Comparison of ENCODE assay signal across 32 cellular contexts in the genomic region with DNA sequence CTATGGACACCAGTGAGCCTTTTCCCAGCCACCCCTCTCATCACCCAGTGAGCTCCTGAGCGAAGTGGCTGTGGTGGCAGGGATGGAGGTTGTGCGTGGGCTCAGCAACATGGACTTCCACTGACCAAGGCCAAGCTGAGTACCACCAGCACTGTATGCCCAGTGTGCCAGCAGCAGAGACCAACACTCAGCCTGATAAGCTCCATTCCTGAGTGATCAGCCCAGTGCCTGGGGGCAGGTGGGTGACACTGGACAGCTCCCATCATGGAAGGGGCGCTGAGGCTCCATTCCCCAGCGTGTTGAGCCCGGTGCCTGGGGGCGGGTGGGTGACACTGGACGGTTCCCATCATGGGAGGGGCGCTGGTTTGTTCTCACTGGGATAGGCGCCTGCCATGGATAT. TPM values are rescaled to one million over a fixed set of nuclear protein-coding genes. Genes with fewer than 3 reads are reported as not detected.
"Had no signal": no experiment of that assay in that cellular context is flagged by ENCODE, and none has a peak within 500 bp of the region (broad histone marks: within the 10 kb centered on the region; RNA-seq: fewer than 3 reads in every experiment).

No MANE protein-coding gene starts in this region.

- H3K27ac ChIP-seq: ascending aorta, WERI-Rb-1 had no signal

- H3K27me3 Mint-ChIP-seq: activated naive CD8-positive, alpha-beta T cell treated with anti-CD3 and anti-CD28 coated beads for 36 hours; activated T-helper 17 cell treated with anti-CD3 and anti-CD28 coated beads, Interleukin-2, amount 50 U/mL, for 72 hours had no signal

- H3K27ac Mint-ChIP-seq: activated CD4-positive, alpha-beta memory T cell treated with anti-CD3 and anti-CD28 coated beads, Interleukin-2, amount 10 ng/mL, durations not matched to agents 7 days and 5 days; activated naive CD8-positive, alpha-beta T cell treated with anti-CD3 and anti-CD28 coated beads for 36 hours; activated T-cell treated with anti-CD3 and anti-CD28 coated beads, Interleukin-2, amount 50 U/mL, for 72 hours; activated T-helper 17 cell treated with anti-CD3 and anti-CD28 coated beads, Interleukin-2, amount 50 U/mL, for 72 hours had no signal

- H3K27me3 ChIP-seq: ascending aorta, MG63 had no signal

- H3K4me3 ChIP-seq: ascending aorta, MG63 had no signal

- H3K36me3 Mint-ChIP-seq: activated naive CD8-positive, alpha-beta T cell treated with anti-CD3 and anti-CD28 coated beads for 36 hours had no signal

- ATAC-seq: activated T-cell treated with anti-CD3 and anti-CD28 coated beads, Interleukin-2, amount 50 U/mL, for 72 hours; activated T-helper 17 cell treated with anti-CD3 and anti-CD28 coated beads, Interleukin-2, amount 50 U/mL, for 72 hours; Panc1; SK-N-SH treated with all-trans-retinoic acid at 6 μM for 48 hours had no signal

- H3K9me3 Mint-ChIP-seq: activated CD4-positive, alpha-beta memory T cell treated with anti-CD3 and anti-CD28 coated beads, Interleukin-2, amount 10 ng/mL, durations not matched to agents 7 days and 5 days; activated naive CD8-positive, alpha-beta T cell treated with anti-CD3 and anti-CD28 coated beads for 36 hours; activated T-cell treated with anti-CD3 and anti-CD28 coated beads, Interleukin-2, amount 50 U/mL, for 72 hours; activated T-helper 17 cell treated with anti-CD3 and anti-CD28 coated beads, Interleukin-2, amount 50 U/mL, for 72 hours had no signal

- DNase-seq: activated CD4-positive, alpha-beta memory T cell treated with anti-CD3 and anti-CD28 coated beads, Interleukin-2, amount 10 ng/mL, durations not matched to agents 7 days and 5 days; activated CD4-positive, alpha-beta T cell treated with anti-CD3 and anti-CD28 coated beads for 1 hour; activated CD4-positive, alpha-beta T cell treated with anti-CD3 and anti-CD28 coated beads for 48 hours; activated CD4-positive, CD25-positive, alpha-beta regulatory T cell; activated effector memory CD4-positive, alpha-beta T cell treated with anti-CD3 and anti-CD28 coated beads, Interleukin-2, amount 50 U/mL, for 16 hours; activated naive CD4-positive, alpha-beta T cell; activated naive CD4-positive, alpha-beta T cell treated with anti-CD3 and anti-CD28 coated beads, Interleukin-2, amount 50 U/mL, for 16 hours; activated naive CD8-positive, alpha-beta T cell treated with anti-CD3 and anti-CD28 coated beads for 36 hours; activated T-cell treated with anti-CD3 and anti-CD28 coated beads, Interleukin-2, amount 50 U/mL, for 1 hour; activated T-cell treated with anti-CD3 and anti-CD28 coated beads, Interleukin-2, amount 50 U/mL, for 72 hours; amniotic stem cell; Kasumi-1; KG1; MG63; NCI-H1092; NCI-H1436 treated with DMSO at 0.1 percent for 48 hours; NCI-H1694 treated with DMSO at 0.1 percent for 48 hours; NCI-H2029; NCI-H345; NCI-H524 treated with DMSO at 0.1 percent for 48 hours; SHP77; SW 1271; T-helper 1 cell; T-helper 2 cell; T-helper 9 cell; WERI-Rb-1 had no signal

- H3K4me3 Mint-ChIP-seq: activated CD4-positive, alpha-beta memory T cell treated with anti-CD3 and anti-CD28 coated beads, Interleukin-2, amount 10 ng/mL, durations not matched to agents 7 days and 5 days; activated naive CD8-positive, alpha-beta T cell treated with anti-CD3 and anti-CD28 coated beads for 36 hours; activated T-cell treated with anti-CD3 and anti-CD28 coated beads, Interleukin-2, amount 50 U/mL, for 72 hours; activated T-helper 17 cell treated with anti-CD3 and anti-CD28 coated beads, Interleukin-2, amount 50 U/mL, for 72 hours had no signal

- H3K4me1 Mint-ChIP-seq: activated CD4-positive, alpha-beta memory T cell treated with anti-CD3 and anti-CD28 coated beads, Interleukin-2, amount 10 ng/mL, durations not matched to agents 7 days and 5 days; activated naive CD8-positive, alpha-beta T cell treated with anti-CD3 and anti-CD28 coated beads for 36 hours had no signal

- H3K4me1 ChIP-seq: ascending aorta had no signal

RNA-seq across cellular contexts. Expression of a gene that starts 57.7 kb away (rescaled TPM):
- total RNA-seq: NCI-H460, SK-MEL-5 had no signal

RNA-seq across cellular contexts. Expression of a gene that starts 57.8 kb away (rescaled TPM):
- total RNA-seq: ascending aorta, NCI-H460, SK-MEL-5 had no signal
